ENCODE assay signal across 16 cellular contexts in genomic region chr6:91088976-91089375, GRCh38.
"Had no signal": no experiment of that assay in that cellular context is flagged by ENCODE, and none has a peak within 500 bp of the region (broad histone marks: within the 10 kb centered on the region; RNA-seq: fewer than 3 reads in every experiment).

No MANE protein-coding gene starts in this region.

- DNase-seq: effector memory CD4-positive, alpha-beta T cell; gastrocnemius medialis; heart right ventricle; islet precursor cell; mammary epithelial cell; naive B cell; nephron progenitor cell; psoas muscle; retina; stimulated activated CD4-positive, alpha-beta T cell treated with anti-CD3 and anti-CD28 coated beads, Interleukin-2, amount 100 ng/mL, for 24 hours; stimulated activated CD4-positive, alpha-beta T cell treated with anti-CD3 and anti-CD28 coated beads, Interleukin-4, amount 100 ng/mL, for 4 hours; stimulated activated naive B cell treated with anti-CD40 and anti-IgM and Interleukin-4, amounts not matched to agents 10 μg/mL and 1 μg/mL and 100 μg/mL, for 72 hours; stimulated activated naive CD8-positive, alpha-beta T cell treated with anti-CD3 and anti-CD28 coated beads, Interleukin-15, amount 100 ng/mL, for 72 hours; testis; upper lobe of right lung had no signal

- ATAC-seq: left lobe of liver; psoas muscle; stimulated activated naive B cell treated with anti-CD40 and anti-IgM and Interleukin-4, amounts not matched to agents 10 μg/mL and 1 μg/mL and 100 μg/mL, for 72 hours; stimulated activated naive CD8-positive, alpha-beta T cell treated with anti-CD3 and anti-CD28 coated beads, Interleukin-15, amount 100 ng/mL, for 72 hours; upper lobe of right lung had no signal
